In genomic region chr17:40139566-40140058, GRCh38 we compare ENCODE assay signal across 2 cellular contexts.
A peak's percentile ranks its signal among the peaks of the same experiment; 100 is the strongest.
TF ChIP-seq lines count a peak whose summit lies in the region.

No MANE protein-coding gene starts in this region.

TF ChIP-seq in neural cell, 6 proteins besides CTCF, POLR2A, EP300 and RAD21 (continued from another document):
- TF ChIP-seq REST (IDR thresholded peaks at IDR 0.05; ENCODE audit: borderline replicate concordance): peak; percentile 80
- no peak for TF ChIP-seq SMC3 (conservative IDR thresholded peaks at IDR 0.05; ENCODE audit: poor library complexity)

TF ChIP-seq in HEK293T, 16 proteins besides CTCF, POLR2A, EP300 and RAD21 (continued from another document):
- no peak for TF ChIP-seq FOXM1 (IDR thresholded peaks at IDR 0.05; ENCODE audit: borderline replicate concordance)
- TF ChIP-seq CTBP1 (IDR thresholded peaks at IDR 0.05; ENCODE audit: borderline replicate concordance): no peak
- TF ChIP-seq FOXK2 (IDR thresholded peaks at IDR 0.05): no peak
- TF ChIP-seq HDGF (IDR thresholded peaks at IDR 0.05; ENCODE audit: borderline replicate concordance): no peak
- no peak for TF ChIP-seq L3MBTL2 (conservative IDR thresholded peaks at IDR 0.05)
- TF ChIP-seq FOXA1 (IDR thresholded peaks at IDR 0.05): no peak
- no peak for TF ChIP-seq NFRKB (IDR thresholded peaks at IDR 0.05)
TF ChIP-seq in HEK293T: peak in this region for 0.
